Comparison of ENCODE assay signal across 38 cellular contexts in the genomic region with DNA sequence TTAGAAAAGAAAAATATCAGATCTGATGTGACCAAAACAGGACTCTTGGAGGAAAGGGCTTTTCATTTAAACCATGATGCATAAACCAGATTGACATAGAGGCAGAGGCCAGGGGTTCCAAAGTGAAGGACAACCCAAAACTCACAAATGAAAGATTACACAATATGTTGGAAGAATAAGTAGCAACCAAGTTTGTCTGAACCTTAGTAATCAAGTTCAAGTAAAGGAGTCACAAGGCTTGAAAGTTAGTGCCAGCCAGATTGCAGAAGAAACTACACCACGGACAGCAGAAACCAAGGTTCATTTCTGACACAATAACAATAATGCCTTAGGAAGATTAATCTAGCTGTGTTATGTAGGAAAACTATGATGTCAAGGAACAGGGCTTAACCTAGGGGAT.
"Had no signal": no experiment of that assay in that cellular context is flagged by ENCODE, and none has a peak within 500 bp of the region (broad histone marks: within the 10 kb centered on the region; RNA-seq: fewer than 3 reads in every experiment).

No MANE protein-coding gene starts in this region.

- H3K27ac Mint-ChIP-seq: activated B cell treated with CpG ODN at 0.5 μM for 24 hours; activated CD4-positive, alpha-beta memory T cell treated with anti-CD3 and anti-CD28 coated beads for 36 hours; activated CD4-positive, alpha-beta T cell treated with anti-CD3 and anti-CD28 coated beads, Interleukin-2, amount 10 ng/mL, durations not matched to agents 24 days and 14 days; activated CD8-positive, alpha-beta T cell treated with anti-CD3 and anti-CD28 coated beads for 36 hours; activated naive CD4-positive, alpha-beta T cell treated with anti-CD3 and anti-CD28 coated beads for 36 hours; activated naive CD4-positive, alpha-beta T cell treated with anti-CD3 and anti-CD28 coated beads, Interleukin-2, amount 50 U/mL, for 72 hours; activated naive CD8-positive, alpha-beta T cell treated with anti-CD3 and anti-CD28 coated beads for 36 hours; activated T-cell treated with anti-CD3 and anti-CD28 coated beads, Interleukin-2, amount 50 U/mL, for 72 hours; activated T-helper 1 cell treated with anti-CD3 and anti-CD28 coated beads, Interleukin-12 subunit alpha, Interleukin-12 subunit beta, Interleukin-2, Interleukin-4 antibody, amounts not matched to agents 30 ng/mL and 10 ng/mL and 1 ng/mL, durations not matched to agents 14 hours and 24 hours and 36 hours; activated T-helper 17 cell treated with anti-CD3 and anti-CD28 coated beads, Interleukin-2, amount 50 U/mL, for 72 hours; T-helper 1 cell treated with Interleukin-12 subunit alpha and Interleukin-12 subunit beta and Interleukin-4 antibody, amounts not matched to agents 30 μg/mL and 1 μg/mL, for 36 hours; T-helper 2 cell treated with Interferon-gamma antibody and Interleukin-4, amounts not matched to agents 5 μg/mL and 100 μg/mL, for 36 hours had no signal

- H3K4me1 Mint-ChIP-seq: activated B cell treated with CpG ODN at 0.5 μM for 24 hours; activated CD4-positive, alpha-beta T cell treated with anti-CD3 and anti-CD28 coated beads, Interleukin-2, amount 10 ng/mL, durations not matched to agents 24 days and 14 days; activated naive CD8-positive, alpha-beta T cell treated with anti-CD3 and anti-CD28 coated beads for 36 hours; activated T-helper 17 cell treated with anti-CD3 and anti-CD28 coated beads, Interleukin-2, amount 50 U/mL, for 72 hours; brain; central memory CD8-positive, alpha-beta T cell had no signal

- H3K4me3 Mint-ChIP-seq: activated B cell treated with CpG ODN at 0.5 μM for 24 hours; activated CD4-positive, alpha-beta memory T cell treated with anti-CD3 and anti-CD28 coated beads for 36 hours; activated CD4-positive, alpha-beta T cell treated with anti-CD3 and anti-CD28 coated beads, Interleukin-2, amount 10 ng/mL, durations not matched to agents 24 days and 14 days; activated CD8-positive, alpha-beta T cell treated with anti-CD3 and anti-CD28 coated beads for 36 hours; activated naive CD4-positive, alpha-beta T cell treated with anti-CD3 and anti-CD28 coated beads for 36 hours; activated naive CD8-positive, alpha-beta T cell treated with anti-CD3 and anti-CD28 coated beads for 36 hours; activated T-cell treated with anti-CD3 and anti-CD28 coated beads, Interleukin-2, amount 50 U/mL, for 4 hours; activated T-cell treated with anti-CD3 and anti-CD28 coated beads, Interleukin-2, amount 50 U/mL, for 72 hours; activated T-helper 1 cell treated with anti-CD3 and anti-CD28 coated beads, Interleukin-12 subunit alpha, Interleukin-12 subunit beta, Interleukin-2, Interleukin-4 antibody, amounts not matched to agents 30 ng/mL and 10 ng/mL and 1 ng/mL, durations not matched to agents 14 hours and 24 hours and 36 hours; activated T-helper 17 cell treated with anti-CD3 and anti-CD28 coated beads, Interleukin-2, amount 50 U/mL, for 72 hours; brain; central memory CD8-positive, alpha-beta T cell; T-helper 1 cell treated with Interleukin-12 subunit alpha and Interleukin-12 subunit beta and Interleukin-4 antibody, amounts not matched to agents 30 μg/mL and 1 μg/mL, for 36 hours; T-helper 2 cell treated with Interferon-gamma antibody and Interleukin-4, amounts not matched to agents 5 μg/mL and 100 μg/mL, for 36 hours had no signal

- H3K4me3 ChIP-seq: adrenal gland, ascending aorta, cardiac muscle cell had no signal

- H3K9me3 Mint-ChIP-seq: activated B cell treated with CpG ODN at 0.5 μM for 24 hours; activated CD4-positive, alpha-beta memory T cell treated with anti-CD3 and anti-CD28 coated beads for 36 hours; activated CD4-positive, alpha-beta T cell treated with anti-CD3 and anti-CD28 coated beads, Interleukin-2, amount 10 ng/mL, durations not matched to agents 24 days and 14 days; activated CD8-positive, alpha-beta T cell treated with anti-CD3 and anti-CD28 coated beads for 36 hours; activated naive CD4-positive, alpha-beta T cell treated with anti-CD3 and anti-CD28 coated beads for 36 hours; activated naive CD8-positive, alpha-beta T cell treated with anti-CD3 and anti-CD28 coated beads for 36 hours; activated T-cell treated with anti-CD3 and anti-CD28 coated beads, Interleukin-2, amount 50 U/mL, for 4 hours; activated T-helper 1 cell treated with anti-CD3 and anti-CD28 coated beads, Interleukin-12 subunit alpha, Interleukin-12 subunit beta, Interleukin-2, Interleukin-4 antibody, amounts not matched to agents 30 ng/mL and 10 ng/mL and 1 ng/mL, durations not matched to agents 14 hours and 24 hours and 36 hours; brain; T-helper 1 cell treated with Interleukin-12 subunit alpha and Interleukin-12 subunit beta and Interleukin-4 antibody, amounts not matched to agents 30 μg/mL and 1 μg/mL, for 36 hours; T-helper 2 cell treated with Interferon-gamma antibody and Interleukin-4, amounts not matched to agents 5 μg/mL and 100 μg/mL, for 36 hours had no signal

- ATAC-seq: activated CD8-positive, alpha-beta T cell treated with anti-CD3 and anti-CD28 coated beads for 36 hours; activated naive CD4-positive, alpha-beta T cell treated with anti-CD3 and anti-CD28 coated beads, Interleukin-2, amount 50 U/mL, for 72 hours; activated T-cell treated with anti-CD3 and anti-CD28 coated beads, Interleukin-2, amount 50 U/mL, for 4 hours; activated T-cell treated with anti-CD3 and anti-CD28 coated beads, Interleukin-2, amount 50 U/mL, for 72 hours; activated T-helper 17 cell treated with anti-CD3 and anti-CD28 coated beads, Interleukin-2, amount 50 U/mL, for 72 hours had no signal

- H3K27ac ChIP-seq: adrenal gland, ascending aorta, cardiac muscle cell, VCaP had no signal

- FAIRE-seq: bronchial epithelial cell had no signal

- H3K9me3 ChIP-seq: adrenal gland, ascending aorta had no signal

- H3K36me3 Mint-ChIP-seq: activated CD4-positive, alpha-beta memory T cell treated with anti-CD3 and anti-CD28 coated beads for 36 hours; activated naive CD4-positive, alpha-beta T cell treated with anti-CD3 and anti-CD28 coated beads, Interleukin-2, amount 50 U/mL, for 72 hours; activated naive CD8-positive, alpha-beta T cell treated with anti-CD3 and anti-CD28 coated beads for 36 hours; brain had no signal

- H3K4me1 ChIP-seq: adrenal gland, ascending aorta had no signal

- H3K27me3 ChIP-seq: adrenal gland, ascending aorta, cardiac muscle cell had no signal

- H3K36me3 ChIP-seq: adrenal gland, ascending aorta, cardiac muscle cell had no signal

- DNase-seq: activated B cell treated with CpG ODN at 0.5 μM for 24 hours; activated CD4-positive, alpha-beta memory T cell treated with anti-CD3 and anti-CD28 coated beads for 36 hours; activated CD4-positive, alpha-beta T cell treated with anti-CD3 and anti-CD28 coated beads for 4 hours; activated CD4-positive, alpha-beta T cell treated with anti-CD3 and anti-CD28 coated beads, Interleukin-2, amount 10 ng/mL, durations not matched to agents 24 days and 14 days; activated CD4-positive, alpha-beta T cell treated with anti-CD3 and anti-CD28 coated beads, Interleukin-2, amount 50 U/mL, for 1 hour; activated CD4-positive, alpha-beta T cell treated with anti-CD3 and anti-CD28 coated beads, Interleukin-2, amount 50 U/mL, for 4 hours; activated CD4-positive, CD25-positive, alpha-beta regulatory T cell treated with anti-CD3 and anti-CD28 coated beads, Interleukin-2, amount 50 U/mL, for 72 hours; activated CD8-positive, alpha-beta memory T cell treated with anti-CD3 and anti-CD28 coated beads, Interleukin-2, amount 50 U/mL, for 4 hours; activated CD8-positive, alpha-beta T cell treated with anti-CD3 and anti-CD28 coated beads for 36 hours; activated effector memory CD4-positive, alpha-beta T cell treated with anti-CD3 and anti-CD28 coated beads, Interleukin-2, amount 50 U/mL, for 16 hours; activated gamma-delta T cell treated with Interleukin-2 at 50 U/mL for 16 hours; activated naive CD4-positive, alpha-beta T cell; activated naive CD4-positive, alpha-beta T cell treated with anti-CD3 and anti-CD28 coated beads for 36 hours; activated naive CD4-positive, alpha-beta T cell treated with anti-CD3 and anti-CD28 coated beads, Interleukin-2, amount 50 U/mL, for 16 hours; activated naive CD8-positive, alpha-beta T cell treated with anti-CD3 and anti-CD28 coated beads for 36 hours; activated T-cell treated with anti-CD3 and anti-CD28 coated beads for 4 hours; activated T-cell treated with anti-CD3 and anti-CD28 coated beads, Interleukin-2, amount 50 U/mL, for 1 hour; activated T-cell treated with anti-CD3 and anti-CD28 coated beads, Interleukin-2, amount 50 U/mL, for 4 hours; activated T-cell treated with anti-CD3 and anti-CD28 coated beads, Interleukin-2, amount 50 U/mL, for 72 hours; adrenal gland; amygdala; anterior cingulate cortex; caudate nucleus; cerebellar nuclear complex; T-helper 1 cell; T-helper 2 cell; T-helper 9 cell had no signal

- H3K27me3 Mint-ChIP-seq: activated B cell treated with CpG ODN at 0.5 μM for 24 hours; activated CD4-positive, alpha-beta memory T cell treated with anti-CD3 and anti-CD28 coated beads for 36 hours; activated CD8-positive, alpha-beta T cell treated with anti-CD3 and anti-CD28 coated beads for 36 hours; activated naive CD8-positive, alpha-beta T cell treated with anti-CD3 and anti-CD28 coated beads for 36 hours; brain; central memory CD8-positive, alpha-beta T cell had no signal
